Comparison of ENCODE assay signal across 25 cellular contexts in the genomic region with DNA sequence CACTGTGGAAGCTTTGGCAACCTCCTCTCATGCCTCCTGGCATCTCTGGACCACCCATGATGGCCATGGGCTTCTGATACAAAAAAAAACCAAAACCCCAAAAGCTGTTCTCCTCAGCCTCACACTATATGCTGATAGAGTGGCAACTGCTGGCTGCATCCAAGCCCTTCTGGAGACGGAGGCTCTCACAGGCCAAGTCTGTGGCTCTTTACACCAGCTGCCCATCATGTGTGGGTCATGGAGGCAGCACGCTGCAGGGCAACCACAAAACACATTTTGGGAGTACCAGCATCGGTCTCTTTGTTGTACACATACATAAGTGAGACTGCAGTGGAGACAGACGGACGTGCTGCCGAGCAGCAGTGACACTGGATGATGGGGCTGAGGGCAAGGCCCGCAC.
"Had no signal": no experiment of that assay in that cellular context is flagged by ENCODE, and none has a peak within 500 bp of the region (broad histone marks: within the 10 kb centered on the region; RNA-seq: fewer than 3 reads in every experiment).

No MANE protein-coding gene starts in this region.

- H3K4me1 Mint-ChIP-seq: activated T-helper 17 cell treated with anti-CD3 and anti-CD28 coated beads, Interleukin-2, amount 50 U/mL, for 72 hours had no signal

- H3K4me3 Mint-ChIP-seq: activated CD8-positive, alpha-beta T cell treated with anti-CD3 and anti-CD28 coated beads for 36 hours; activated naive CD8-positive, alpha-beta T cell treated with anti-CD3 and anti-CD28 coated beads for 36 hours; activated T-helper 17 cell treated with anti-CD3 and anti-CD28 coated beads, Interleukin-2, amount 50 U/mL, for 72 hours; T-helper 2 cell treated with Interferon-gamma antibody and Interleukin-4, amounts not matched to agents 5 μg/mL and 100 μg/mL, for 36 hours had no signal

- H3K27me3 ChIP-seq: brain microvascular endothelial cell, MG63 had no signal

- DNase-seq: activated CD4-positive, alpha-beta T cell treated with anti-CD3 and anti-CD28 coated beads, Interleukin-2, amount 50 U/mL, for 4 hours; activated CD8-positive, alpha-beta T cell treated with anti-CD3 and anti-CD28 coated beads for 36 hours; activated effector memory CD4-positive, alpha-beta T cell treated with anti-CD3 and anti-CD28 coated beads, Interleukin-2, amount 50 U/mL, for 16 hours; activated naive CD4-positive, alpha-beta T cell; activated naive CD4-positive, alpha-beta T cell treated with anti-CD3 and anti-CD28 coated beads, Interleukin-2, amount 50 U/mL, for 16 hours; activated naive CD8-positive, alpha-beta T cell treated with anti-CD3 and anti-CD28 coated beads for 36 hours; activated T-cell treated with anti-CD3 and anti-CD28 coated beads, Interleukin-2, amount 50 U/mL, for 1 hour; amniotic stem cell; aorta; brain microvascular endothelial cell; Kasumi-1; KG1; MG63; NCI-H1048; NCI-H1105 treated with DMSO at 0.1 percent for 48 hours; NCI-H1436 treated with DMSO at 0.1 percent for 48 hours; NCI-H187 treated with DMSO at 0.1 percent for 48 hours; NCI-H345; NCI-H524 treated with DMSO at 0.1 percent for 48 hours; SHP77; SJCRH30 had no signal

- H3K27ac Mint-ChIP-seq: activated naive CD8-positive, alpha-beta T cell treated with anti-CD3 and anti-CD28 coated beads for 36 hours; activated T-helper 17 cell treated with anti-CD3 and anti-CD28 coated beads, Interleukin-2, amount 50 U/mL, for 72 hours; T-helper 2 cell treated with Interferon-gamma antibody and Interleukin-4, amounts not matched to agents 5 μg/mL and 100 μg/mL, for 36 hours had no signal

- H3K27me3 Mint-ChIP-seq: activated CD8-positive, alpha-beta T cell treated with anti-CD3 and anti-CD28 coated beads for 36 hours; activated naive CD8-positive, alpha-beta T cell treated with anti-CD3 and anti-CD28 coated beads for 36 hours; activated T-helper 17 cell treated with anti-CD3 and anti-CD28 coated beads, Interleukin-2, amount 50 U/mL, for 72 hours had no signal

- H3K9me3 Mint-ChIP-seq: activated CD8-positive, alpha-beta T cell treated with anti-CD3 and anti-CD28 coated beads for 36 hours; activated naive CD8-positive, alpha-beta T cell treated with anti-CD3 and anti-CD28 coated beads for 36 hours; activated T-helper 17 cell treated with anti-CD3 and anti-CD28 coated beads, Interleukin-2, amount 50 U/mL, for 72 hours; T-helper 2 cell treated with Interferon-gamma antibody and Interleukin-4, amounts not matched to agents 5 μg/mL and 100 μg/mL, for 36 hours had no signal

- H3K27ac ChIP-seq: brain microvascular endothelial cell, SJCRH30, SK-N-MC had no signal

- H3K36me3 ChIP-seq: MG63, SJCRH30 had no signal

- H3K9me3 ChIP-seq: MG63, SJCRH30 had no signal

- ATAC-seq: activated CD8-positive, alpha-beta T cell treated with anti-CD3 and anti-CD28 coated beads for 36 hours; activated T-helper 17 cell treated with anti-CD3 and anti-CD28 coated beads, Interleukin-2, amount 50 U/mL, for 72 hours; Panc1 had no signal

- H3K4me3 ChIP-seq: MG63, SJCRH30, SK-N-MC had no signal
